In the genomic region with DNA sequence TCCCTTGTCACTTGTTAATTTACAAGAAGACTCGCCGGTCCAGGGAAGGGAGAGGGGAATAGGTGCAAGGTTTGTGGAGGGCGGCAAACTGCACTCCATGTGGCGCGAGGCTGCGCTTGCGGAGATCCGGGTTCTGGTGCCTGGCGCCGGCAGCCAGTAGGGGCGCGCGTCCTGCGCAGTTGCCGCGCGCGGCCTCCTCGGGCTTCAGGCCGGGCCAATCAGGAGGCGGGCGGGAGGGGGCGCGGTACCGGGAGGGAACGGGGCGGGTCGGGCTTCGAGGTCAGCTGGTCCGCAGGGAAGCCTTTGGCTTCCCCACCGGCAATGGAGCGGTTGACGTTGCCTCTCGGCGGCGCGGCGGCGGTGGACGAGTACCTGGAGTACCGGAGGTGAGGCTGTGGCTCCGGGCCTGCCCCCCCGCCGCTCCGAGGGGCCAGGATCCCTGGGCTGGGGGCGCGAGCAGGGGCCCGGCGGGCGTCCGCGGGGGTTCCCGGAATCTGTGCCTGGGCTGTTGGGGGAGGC, we compare ENCODE assay signal across 8 cellular contexts. TPM values are rescaled to one million over a fixed set of nuclear protein-coding genes. Genes with fewer than 3 reads are reported as not detected.
DNase-seq lines count a peak whose midpoint lies in the region; ATAC-seq, FAIRE-seq and TF ChIP-seq lines count a peak whose summit lies in the region.

TSS of gene FAM221A (plus strand) at position 302 of the 519 bp plus-strand sequence. CDS start at position 322, 20 bp downstream.

- H3K27me3 Mint-ChIP-seq in naive B cell, result peaks cover 0 to 2% (median 0%) of the 10 kb centered on the region in 3 donors

- H3K36me3 Mint-ChIP-seq in naive B cell, result no peaks in the 10 kb centered on the region

- peak within 1 kb of the TSS; percentile 92 for H3K4me2 ChIP-seq in BLaER1

- peaks cover 28% of the 10 kb centered on the region; the same call in 1 of the 2 replicates for H4K20me1 ChIP-seq in BLaER1

- peak; percentile 64 for FAIRE-seq in GM19239 (lab: Jason Lieb, UNC)

- H3K4me1 ChIP-seq in BLaER1, result peaks cover 16% of the 10 kb centered on the region
- peaks cover 3 to 25% (median 5%) of the 10 kb centered on the region in 3 donors for H3K4me1 ChIP-seq in esophagus squamous epithelium

- H3K9ac ChIP-seq in BLaER1, result peak within 1 kb of the TSS; percentile 88

- H3K9me3 ChIP-seq in BLaER1 (no peaks in the 10 kb centered on the region), esophagus squamous epithelium (no peaks in the 10 kb centered on the region)

- H3K27ac ChIP-seq in BLaER1, result peak within 1 kb of the TSS; percentile 89
- H3K27ac ChIP-seq in esophagus squamous epithelium, result peak within 1 kb of the TSS; percentile 78 to 92 (median 88)

- peaks cover 3 to 19% (median 18%) of the 10 kb centered on the region in 3 donors for H3K4me1 Mint-ChIP-seq in naive B cell

- WGBS in esophagus squamous epithelium, 2 donors, result 0 to 2% methylated on average over 8 to 13 of the region's 53 CpGs

- peaks cover 0 to 2% (median 0%) of the 10 kb centered on the region in 7 donors for H3K9me3 Mint-ChIP-seq in naive B cell

- no peaks in the 10 kb centered on the region for H3K27me3 ChIP-seq in BLaER1
- H3K27me3 ChIP-seq in esophagus squamous epithelium, result no peaks in the 10 kb centered on the region

- DNase-seq in GM19239 (ENCODE audit: insufficient read length, low spot score), result peak; percentile 69
- peak; percentile 66 for DNase-seq in NCI-H526 treated with DMSO at 0.1 percent for 48 hours (lab: John Stamatoyannopoulos, UW)
- peak; percentile 82 for DNase-seq in activated T-cell treated with anti-CD3 and anti-CD28 coated beads, Interleukin-2, amount 50 U/mL, for 1 hour
- peak; percentile 36 for DNase-seq in esophagus squamous epithelium (lab: John Stamatoyannopoulos, UW)
- DNase-seq in naive B cell, result peak; percentile 71
- peak; percentile 61 to 72 for DNase-seq in stimulated activated CD8-positive, alpha-beta memory T cell treated with anti-CD3 and anti-CD28 coated beads, Interleukin-7, amount 100 ng/mL, for 48 hours (ENCODE audit: extremely low read depth in 1 of 2, low read depth in 1 of 2)

- peak; percentile 45 to 84 (median 80) for TF ChIP-seq CTCF in esophagus squamous epithelium (IDR thresholded peaks at IDR 0.05)

- ATAC-seq in HG03442 (IDR thresholded peaks at IDR 0.05; ENCODE audit: unreplicated experiment), result peak; percentile 93
- ATAC-seq in naive B cell (ENCODE audit: low read depth in 2 of 2), result peak; percentile 96 to 97

- peak within 1 kb of the TSS in 5 of 6 donors; percentile 33 to 82 (median 55) for H3K27ac Mint-ChIP-seq in naive B cell

- intact Hi-C loops in esophagus squamous epithelium (cut with DNase I), result loop anchor here (10.0 kb wide), 1 partner anchor 85 kb away; the partner anchor contains the start of gene CCDC126

- TF ChIP-seq POLR2A in esophagus squamous epithelium (IDR thresholded peaks at IDR 0.05), result peak in 1 of 4 donors; percentile 19

- H3K36me3 ChIP-seq in BLaER1 (peaks cover 16% of the 10 kb centered on the region; the same call in 1 of the 2 replicates), esophagus squamous epithelium (no peaks in the 10 kb centered on the region)

- H3K4me3 ChIP-seq in BLaER1 (peak within 1 kb of the TSS; percentile 92), esophagus squamous epithelium (peak within 1 kb of the TSS; percentile 62 to 88 (median 69))

- peak within 1 kb of the TSS; percentile 86 to 97 (median 94) for H3K4me3 Mint-ChIP-seq in naive B cell

RNA-seq across cellular contexts. Expression of gene FAM221A, which starts in this region (rescaled TPM):
- total RNA-seq in esophagus squamous epithelium, result 10 to 100 TPM in 1 of 4 donors, 1 to 10 TPM in 3; 4.2 to 17.7 (median 7.7) TPM
- 1 to 10 TPM; 2.1 to 4.8 (median 3.3) TPM for polyA plus RNA-seq in naive B cell (ENCODE audit: low read depth in 6 of 6)

Comparison
In these comparisons a context has a peak if more than half of its experiments do, and no peak if none do; other contexts are left out.
1. Peak in every context shown above with its lines: DNase-seq, ATAC-seq, H3K4me3 ChIP-seq and H3K27ac ChIP-seq.